1 cellular context compared by ENCODE assay signal in genomic region chr19:51690359-51691121, GRCh38.
TF ChIP-seq lines count a peak whose summit lies in the region.

No MANE protein-coding gene starts in this region.

TF ChIP-seq in GM12878, 131 proteins besides CTCF, POLR2A, EP300 and RAD21 (continued from another document and continues in another):
- no peak for TF ChIP-seq MYC (IDR thresholded peaks at IDR 0.05; ENCODE audit: insufficient read depth, insufficient read length, insufficient replicate concordance, low read length, severe bottlenecking)
- TF ChIP-seq NR2F1 (conservative IDR thresholded peaks at IDR 0.05), result peak; percentile 96
- no peak for TF ChIP-seq PKNOX1 (IDR thresholded peaks at IDR 0.05)
- TF ChIP-seq CEBPB (IDR thresholded peaks at IDR 0.05; ENCODE audit: borderline replicate concordance in 1 of 2, low read depth in 2 of 2, low read length in 2 of 2), result no peak
- TF ChIP-seq JUNB (IDR thresholded peaks at IDR 0.05), result no peak
- no peak for TF ChIP-seq ETV6 (conservative IDR thresholded peaks at IDR 0.05 in 1 of 2, IDR thresholded peaks at IDR 0.05 in 1 of 2; ENCODE audit: borderline replicate concordance in 1 of 2, low read depth in 1 of 2)
- TF ChIP-seq MEF2B (IDR thresholded peaks at IDR 0.05; ENCODE audit: partially characterized antibody, poor library complexity, severe bottlenecking), result peak; percentile 56
- no peak for TF ChIP-seq NR2C2 (IDR thresholded peaks at IDR 0.05; ENCODE audit: borderline replicate concordance, control insufficient read depth, insufficient read length, low read depth)
- no peak for TF ChIP-seq FOXM1 (IDR thresholded peaks at IDR 0.05; ENCODE audit: low read depth, low read length)
- TF ChIP-seq GATAD2B (conservative IDR thresholded peaks at IDR 0.05; ENCODE audit: low read depth), result 0 out of 2 replicates have a peak, but pooled peaks have one; percentile 61
- TF ChIP-seq NBN (IDR thresholded peaks at IDR 0.05), result no peak
- no peak for TF ChIP-seq CHD2 (IDR thresholded peaks at IDR 0.05; ENCODE audit: borderline replicate concordance, low read depth, low read length)
- no peak for TF ChIP-seq SUZ12 (IDR thresholded peaks at IDR 0.05; ENCODE audit: unreplicated experiment)
- no peak for TF ChIP-seq FOS (IDR thresholded peaks at IDR 0.05; ENCODE audit: borderline replicate concordance, extremely low read depth, insufficient read length)
- TF ChIP-seq PBX3 (IDR thresholded peaks at IDR 0.05; ENCODE audit: insufficient replicate concordance, low read depth, low read length), result no peak
- TF ChIP-seq TCF12 (IDR thresholded peaks at IDR 0.05; ENCODE audit: low read depth, low read length), result no peak
- no peak for TF ChIP-seq EZH2 (IDR thresholded peaks at IDR 0.05; ENCODE audit: borderline replicate concordance, control insufficient read depth, low read depth, low read length)
- TF ChIP-seq IRF4 (IDR thresholded peaks at IDR 0.05; ENCODE audit: low read depth, low read length), result no peak
- TF ChIP-seq PML (IDR thresholded peaks at IDR 0.05; ENCODE audit: low read length), result no peak
- TF ChIP-seq HDAC6 (IDR thresholded peaks at IDR 0.05; ENCODE audit: unreplicated experiment), result no peak
- TF ChIP-seq IRF3 (IDR thresholded peaks at IDR 0.05), result no peak
- TF ChIP-seq CREB1 (IDR thresholded peaks at IDR 0.05; ENCODE audit: low read depth), result no peak
- no peak for TF ChIP-seq ATF7 (IDR thresholded peaks at IDR 0.05; ENCODE audit: low read depth)
- TF ChIP-seq POLR2AphosphoS5 (IDR thresholded peaks at IDR 0.05; ENCODE audit: low read length), result no peak
- TF ChIP-seq TAF1 (IDR thresholded peaks at IDR 0.05; ENCODE audit: borderline replicate concordance, low read depth, low read length), result no peak
- no peak for TF ChIP-seq EED (IDR thresholded peaks at IDR 0.05; ENCODE audit: low read depth)
- TF ChIP-seq ZNF384 (IDR thresholded peaks at IDR 0.05; ENCODE audit: borderline replicate concordance, low read depth, low read length), result no peak
- no peak for TF ChIP-seq CEBPZ (IDR thresholded peaks at IDR 0.05; ENCODE audit: low read depth, low read length)
- no peak for TF ChIP-seq STAT1 (conservative IDR thresholded peaks at IDR 0.05)
- TF ChIP-seq IKZF1 (conservative IDR thresholded peaks at IDR 0.05), result 0 out of 2 replicates have a peak, but pooled peaks have one; percentile 17
- peak; percentile 39; the same call in 1 of the 2 replicates for TF ChIP-seq NR2C1 (IDR thresholded peaks at IDR 0.05)
- TF ChIP-seq NFYA (IDR thresholded peaks at IDR 0.05; ENCODE audit: borderline replicate concordance, low read depth, low read length), result no peak
- no peak for TF ChIP-seq ATF2 (IDR thresholded peaks at IDR 0.05; ENCODE audit: low read length)
- TF ChIP-seq WRNIP1 (IDR thresholded peaks at IDR 0.05; ENCODE audit: borderline replicate concordance, low read depth, low read length), result no peak
- TF ChIP-seq BCLAF1 (IDR thresholded peaks at IDR 0.05), result no peak
- no peak for TF ChIP-seq PAX5 (IDR thresholded peaks at IDR 0.05; ENCODE audit: borderline replicate concordance, low read depth, low read length)
- TF ChIP-seq TCF7 (IDR thresholded peaks at IDR 0.05; ENCODE audit: borderline replicate concordance), result no peak
- no peak for TF ChIP-seq RBBP5 (conservative IDR thresholded peaks at IDR 0.05)
- peak; percentile 52; the same call in 1 of the 2 replicates for TF ChIP-seq DPF2 (IDR thresholded peaks at IDR 0.05)
- TF ChIP-seq MEF2A (IDR thresholded peaks at IDR 0.05; ENCODE audit: insufficient read depth, low read depth, low read length), result no peak
- TF ChIP-seq BCL11A (IDR thresholded peaks at IDR 0.05; ENCODE audit: low read depth, low read length), result no peak
- TF ChIP-seq USF1 (IDR thresholded peaks at IDR 0.05; ENCODE audit: borderline replicate concordance, extremely low read length, insufficient read depth, low read depth, low read length), result no peak
- TF ChIP-seq MLLT1 (IDR thresholded peaks at IDR 0.05), result no peak
- TF ChIP-seq HDGF (IDR thresholded peaks at IDR 0.05), result no peak
- no peak for TF ChIP-seq SMAD5 (IDR thresholded peaks at IDR 0.05; ENCODE audit: low read depth)
- no peak for TF ChIP-seq POU2F2 (IDR thresholded peaks at IDR 0.05; ENCODE audit: borderline replicate concordance, low read depth, low read length)
- no peak for TF ChIP-seq ELK1 (IDR thresholded peaks at IDR 0.05; ENCODE audit: low read depth, low read length)
- TF ChIP-seq ZBTB11 (CRISPR knock-in tag; IDR thresholded peaks at IDR 0.05), result no peak
